Comparison of ENCODE assay signal across 8 cellular contexts in genomic region chr17:29116652-29117439, GRCh38.
A peak's percentile ranks its signal among the peaks of the same experiment; 100 is the strongest.
DNase-seq lines count a peak whose midpoint lies in the region; ATAC-seq and TF ChIP-seq lines count a peak whose summit lies in the region.

No MANE protein-coding gene starts in this region.

- peaks cover 2% of the 10 kb centered on the region; the same call in 1 of the 2 replicates for H3K79me2 ChIP-seq in Loucy (ENCODE audit: insufficient read depth, low read length)

- H3K36me3 ChIP-seq in Loucy (ENCODE audit: insufficient read depth, low read length) = peaks cover 94% of the 10 kb centered on the region; the same call in 1 of the 2 replicates
- peaks cover 0 to 91% (median 73%) of the 10 kb centered on the region in 9 donors for H3K36me3 ChIP-seq in heart left ventricle
- no peaks in the 10 kb centered on the region for H3K36me3 ChIP-seq in prostate gland

- TF ChIP-seq POLR2A in heart left ventricle (IDR thresholded peaks at IDR 0.05) (no peak), prostate gland (IDR thresholded peaks at IDR 0.05) (no peak)

- peaks cover 47% of the 10 kb centered on the region for H4K20me1 ChIP-seq in Loucy (ENCODE audit: insufficient read depth, low read length, poor library complexity, severe bottlenecking)

- ATAC-seq in heart left ventricle (peak in 3 of 4 donors; percentile 40 to 50 (median 47)), GM18873 (IDR thresholded peaks at IDR 0.05; ENCODE audit: low FRiP score, unreplicated experiment) (no peak), GM18498 (IDR thresholded peaks at IDR 0.05; ENCODE audit: unreplicated experiment) (no peak)

- 49 to 64% (median 57%) methylated on average over 20 to 25 of the region's 25 CpGs for WGBS in heart left ventricle, 4 donors
- WGBS in prostate gland = 65% methylated on average over 20 of the region's 25 CpGs

- H2AFZ ChIP-seq in Loucy (ENCODE audit: low read length) = no peak overlapping the region

- 0 out of 2 replicates have a peak, but pooled peaks cover 4% of the 10 kb centered on the region for H3F3A ChIP-seq in Loucy (ENCODE audit: low read depth)

- TF ChIP-seq CTCF in Loucy (conservative IDR thresholded peaks at IDR 0.05; ENCODE audit: low read length) (peak; percentile 91), heart left ventricle (IDR thresholded peaks at IDR 0.05) (peak; percentile 87 to 96 (median 92)), prostate gland (IDR thresholded peaks at IDR 0.05) (peak; percentile 71 to 85 (median 80))

- H3K4me3 ChIP-seq in Loucy (ENCODE audit: low read length, poor library complexity, severe bottlenecking) (no peak overlapping the region), heart left ventricle (no peak overlapping the region), prostate gland (no peak overlapping the region)

- H3K9me3 ChIP-seq in Loucy (ENCODE audit: insufficient read depth, low read depth, low read length) = no peaks in the 10 kb centered on the region
- H3K9me3 ChIP-seq in heart left ventricle = no peaks in the 10 kb centered on the region
- H3K9me3 ChIP-seq in prostate gland = no peaks in the 10 kb centered on the region

- intact Hi-C loops in heart left ventricle (cut with DNase I) (loop anchor here in 5 of 10 donors (1.0 to 5.0 kb wide), 3 partner anchors 152 to 390 kb away; partner anchors contain the start of genes NEK8 (in 1 of the 5) and TLCD1 (in 1 of the 5)), prostate gland (cut with DNase I) (no loop called here)

- H3K4me1 ChIP-seq in Loucy (ENCODE audit: insufficient read depth, low read length, poor library complexity, severe bottlenecking) (no peaks in the 10 kb centered on the region), heart left ventricle (peaks cover 12 to 42% (median 23%) of the 10 kb centered on the region in 12 donors), prostate gland (replicated peaks) (no peaks in the 10 kb centered on the region)

- no peaks in the 10 kb centered on the region for H3K27me3 ChIP-seq in Loucy (ENCODE audit: insufficient read depth, low read length, poor library complexity, severe bottlenecking)
- H3K27me3 ChIP-seq in heart left ventricle = no peaks in the 10 kb centered on the region
- no peaks in the 10 kb centered on the region for H3K27me3 ChIP-seq in prostate gland (replicated peaks; ENCODE audit: insufficient read depth)

- H3K27ac ChIP-seq in heart left ventricle (peak overlapping the region in 2 of 12 donors; percentile 20), prostate gland (no peak overlapping the region)

- DNase-seq in DMS53 treated with DMSO at 0.1 percent for 48 hours (lab: John Stamatoyannopoulos, UW; ENCODE audit: unreplicated experiment) = peak; percentile 13
- DNase-seq in SW480 (ENCODE audit: low spot score) = peak; percentile 35
- DNase-seq in activated naive CD8-positive, alpha-beta T cell treated with anti-CD3 and anti-CD28 coated beads, Interleukin-2, amount 50 U/mL, for 16 hours (ENCODE audit: low read depth, low spot score) = peak; percentile 52
- peak; percentile 69 to 91 (median 79) for DNase-seq in heart left ventricle
- peak; percentile 54 for DNase-seq in prostate gland (ENCODE audit: low spot score)

- H3K9me2 ChIP-seq in Loucy (replicated peaks; ENCODE audit: low read depth, low read length) = no peaks in the 10 kb centered on the region

- H3K4me2 ChIP-seq in Loucy (ENCODE audit: low read depth, low read length, poor library complexity, severe bottlenecking) = no peak overlapping the region

- no peak overlapping the region for H3K9ac ChIP-seq in Loucy (ENCODE audit: low read depth, low read length, poor library complexity, severe bottlenecking)

Comparison
In these comparisons a context has a peak if more than half of its experiments do, and no peak if none do; other contexts are left out.
1. DNase-seq: peak in every context shown above with its lines; median percentile 79 in heart left ventricle; 54 in prostate gland; 52 in activated naive CD8-positive, alpha-beta T cell treated with anti-CD3 and anti-CD28 coated beads, Interleukin-2, amount 50 U/mL, for 16 hours; 35 in SW480; 13 in DMS53 treated with DMSO at 0.1 percent for 48 hours.
2. ATAC-seq: peak in heart left ventricle (3 of 4); none in GM18873 (single experiment) and GM18498 (single experiment).
3. Peak in every context shown above with its lines, with median percentiles within 50 percentile points of each other: CTCF ChIP-seq.